20 cellular contexts compared by ENCODE assay signal in the genomic region with DNA sequence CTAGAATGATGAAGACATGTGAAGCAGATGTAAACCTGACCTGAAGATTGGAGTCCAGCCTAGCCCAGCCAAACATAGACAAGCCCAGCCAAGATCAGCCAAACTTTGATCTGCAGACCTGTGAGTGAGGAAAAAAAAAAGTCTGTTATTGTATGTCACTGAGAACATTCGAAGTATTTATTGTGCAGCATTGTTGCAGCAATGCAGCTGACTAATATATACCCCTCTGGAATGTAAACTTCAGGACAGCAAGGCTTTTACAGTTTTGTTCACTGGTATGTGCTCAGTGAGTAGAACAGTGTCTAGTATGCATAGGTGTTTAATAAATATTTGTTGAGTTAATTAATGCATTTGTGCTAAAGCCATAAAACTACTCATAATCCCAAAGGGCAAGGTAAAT. TPM values are rescaled to one million over a fixed set of nuclear protein-coding genes. Genes with fewer than 3 reads are reported as not detected.
A peak's percentile ranks its signal among the peaks of the same experiment; 100 is the strongest.
DNase-seq lines count a peak whose midpoint lies in the region; ATAC-seq, FAIRE-seq and TF ChIP-seq lines count a peak whose summit lies in the region.
"Had no signal": no experiment of that assay in that cellular context is flagged by ENCODE, and none has a peak within 500 bp of the region (broad histone marks: within the 10 kb centered on the region; RNA-seq: fewer than 3 reads in every experiment).

No MANE protein-coding gene starts in this region.

- H3K4me3 ChIP-seq in choroid plexus epithelial cell (ENCODE audit: low read depth, low read length) (no peak overlapping the region), esophagus squamous epithelium (no peak overlapping the region), A673 (ENCODE audit: low read depth, low read length, poor library complexity, severe bottlenecking) (no peak overlapping the region)
- H3K4me3 ChIP-seq: GM12878, GM23248 had no signal

- intact Hi-C loops in esophagus squamous epithelium (cut with DNase I) (no loop called here), A673 (cut with micrococcal nuclease; ENCODE audit: unreplicated experiment) (no loop called here)

- DNase-seq in EH (ENCODE audit: low read depth) = peak; percentile 21
- DNase-seq in HTR-8/SVneo (ENCODE audit: insufficient read length, low spot score) = no peak
- peak; percentile 25 for DNase-seq in choroid plexus epithelial cell (ENCODE audit: low read depth)
- DNase-seq in iris pigment epithelial cell (ENCODE audit: low read depth) = peak; percentile 30
- no peak for DNase-seq in esophagus squamous epithelium (lab: John Stamatoyannopoulos, UW)
- no peak for DNase-seq in NCI-H446 treated with DMSO at 0.1 percent for 48 hours (lab: John Stamatoyannopoulos, UW)
- no peak for DNase-seq in stimulated activated naive CD8-positive, alpha-beta T cell treated with anti-CD3 and anti-CD28 coated beads, Interleukin-15, Interleukin-2, amounts not matched to agents 100 U/mL and 50 U/mL, for 24 hours
- no peak for DNase-seq in A673 (ENCODE audit: low spot score)
- DNase-seq: 8988T; ACHN; CD4-positive, CD25-positive, alpha-beta regulatory T cell; DMS53; GM23248; H7 had no signal

- POLR2A ChIA-PET in A673 (lab: Charles Lee; ENCODE audit: low non-redundant PET) = no interaction called here

- H3K36me3 ChIP-seq in esophagus squamous epithelium (no peaks in the 10 kb centered on the region), A673 (ENCODE audit: insufficient read depth, low read length, poor library complexity, severe bottlenecking) (no peaks in the 10 kb centered on the region)

- no peak for TF ChIP-seq POLR2A in esophagus squamous epithelium (IDR thresholded peaks at IDR 0.05)

- no TSS peak for BruUV-seq in A673 (replicated peaks; lab: Mats Ljungman, UMichigan)

- no peak for TF ChIP-seq CTCF in choroid plexus epithelial cell (conservative IDR thresholded peaks at IDR 0.05; ENCODE audit: low read depth, low read length)
- TF ChIP-seq CTCF in esophagus squamous epithelium (IDR thresholded peaks at IDR 0.05) = no peak
- no peak for TF ChIP-seq CTCF in A673 (conservative IDR thresholded peaks at IDR 0.05; ENCODE audit: low read depth, low read length)

- no peaks in the 10 kb centered on the region for H3K27me3 ChIP-seq in esophagus squamous epithelium
- H3K27me3 ChIP-seq in A673 (replicated peaks; ENCODE audit: insufficient read depth, low read depth, low read length, poor library complexity) = peaks cover 32% of the 10 kb centered on the region
- H3K27me3 ChIP-seq: BLaER1 treated with 17β-estradiol and CSF1 and Interleukin-3, amounts not matched to agents 10 nM and 100 nM had no signal

- H3K27ac ChIP-seq in esophagus squamous epithelium (no peak overlapping the region), A673 (ENCODE audit: low read depth, low read length, poor library complexity, severe bottlenecking) (no peak overlapping the region)
- H3K27ac ChIP-seq: BLaER1 treated with 17β-estradiol and CSF1 and Interleukin-3, amounts not matched to agents 10 nM and 100 nM; GM23248 had no signal

- H3K4me1 ChIP-seq in esophagus squamous epithelium (no peaks in the 10 kb centered on the region), A673 (ENCODE audit: insufficient read depth, low read length, poor library complexity, severe bottlenecking) (no peaks in the 10 kb centered on the region)

- WGBS in esophagus squamous epithelium, 2 donors = 40 to 61% methylated on average over 1 of the region's 1 CpG

- H3K9me3 ChIP-seq in esophagus squamous epithelium (peaks cover 0 to 7% (median 0%) of the 10 kb centered on the region in 3 donors), A673 (ENCODE audit: low read depth, low read length, poor library complexity, severe bottlenecking) (peaks cover 5% of the 10 kb centered on the region)

- no peak for ATAC-seq in stimulated activated naive CD8-positive, alpha-beta T cell treated with anti-CD3 and anti-CD28 coated beads, Interleukin-15, Interleukin-2, amounts not matched to agents 100 U/mL and 50 U/mL, for 24 hours
- ATAC-seq: GM12878, HepG2 had no signal

- CTCF ChIA-PET in A673 (lab: Charles Lee) = no interaction called here

- peak; percentile 4 for FAIRE-seq in HTR-8/SVneo (lab: Jason Lieb, UNC)
- FAIRE-seq: GM12878, GM18507, HepG2 had no signal

RNA-seq across cellular contexts. Expression of a gene that starts 23.4 kb away (rescaled TPM):
- not detected for total RNA-seq in esophagus squamous epithelium
- total RNA-seq in A673 (2021) = not detected in 2 replicates
- total RNA-seq: CD4-positive, CD25-positive, alpha-beta regulatory T cell; G401; GM12878; GM23248; H7; HepG2; HT1080 had no signal

RNA-seq across cellular contexts. Expression of a gene that starts 45.7 kb away (rescaled TPM):
- total RNA-seq in esophagus squamous epithelium (10 to 100 TPM; 12.8 to 51.1 (median 28.4) TPM), A673 (2021) (64.8 and 69.0 TPM in 2 replicates)

RNA-seq across cellular contexts. Expression of a gene that starts 52.6 kb away (rescaled TPM):
- total RNA-seq in esophagus squamous epithelium (10 to 100 TPM; 26.2 to 40.1 (median 36.6) TPM), A673 (2021) (181 and 187 TPM in 2 replicates)

Comparison
In these comparisons a context has a peak if more than half of its experiments do, and no peak if none do; other contexts are left out.
1. DNase-seq: peak in EH (single experiment), choroid plexus epithelial cell (single experiment) and iris pigment epithelial cell (single experiment); none in HTR-8/SVneo (single experiment), esophagus squamous epithelium (single experiment), NCI-H446 treated with DMSO at 0.1 percent for 48 hours (single experiment), stimulated activated naive CD8-positive, alpha-beta T cell treated with anti-CD3 and anti-CD28 coated beads, Interleukin-15, Interleukin-2, amounts not matched to agents 100 U/mL and 50 U/mL, for 24 hours (single experiment) and A673 (single experiment).